In the genomic region with DNA sequence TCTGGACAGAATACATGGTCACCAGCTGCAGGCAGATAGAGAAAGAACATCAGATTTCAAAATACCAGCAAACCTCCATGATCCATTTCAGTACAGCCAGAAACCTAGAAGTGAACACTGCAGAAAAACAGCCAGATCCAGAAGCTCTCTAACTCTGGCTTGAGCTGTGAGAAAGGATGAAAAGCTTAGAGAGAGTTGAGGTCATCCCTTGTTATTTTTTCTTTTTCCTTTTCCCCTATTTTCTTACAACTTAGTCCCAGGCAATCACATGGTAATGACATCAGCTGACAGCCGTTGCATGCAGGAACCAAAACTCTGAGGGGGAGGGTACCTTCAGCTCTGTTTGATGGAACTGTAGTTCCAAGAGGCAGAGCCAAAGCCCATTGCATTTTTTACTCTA, we compare ENCODE assay signal across 11 cellular contexts.
A peak's percentile ranks its signal among the peaks of the same experiment; 100 is the strongest.
DNase-seq lines count a peak whose midpoint lies in the region; ATAC-seq and TF ChIP-seq lines count a peak whose summit lies in the region.
"Had no signal": no experiment of that assay in that cellular context is flagged by ENCODE, and none has a peak within 500 bp of the region (broad histone marks: within the 10 kb centered on the region; RNA-seq: fewer than 3 reads in every experiment).

No MANE protein-coding gene starts in this region.

- H3K9me3 ChIP-seq in mesodermal cell (ENCODE audit: control insufficient read depth, low read length) = no peaks in the 10 kb centered on the region
- H3K9me3 ChIP-seq in colonic mucosa = no peaks in the 10 kb centered on the region
- H3K9me3 ChIP-seq in ascending aorta = no peaks in the 10 kb centered on the region
- H3K9me3 ChIP-seq: Caco-2 had no signal

- H3K27ac ChIP-seq in dorsolateral prefrontal cortex (peak overlapping the region; percentile 30 to 97 (median 91)), mesodermal cell (ENCODE audit: low read depth, low read length, severe bottlenecking) (peak overlapping the region; percentile 51), colonic mucosa (no peak overlapping the region), ascending aorta (no peak overlapping the region)

- TF ChIP-seq RAD21 in Ishikawa (IDR thresholded peaks at IDR 0.05; ENCODE audit: low read depth) = no peak

- no peaks in the 10 kb centered on the region for H3K36me3 ChIP-seq in mesodermal cell (ENCODE audit: control insufficient read depth, insufficient read depth, low read length)
- no peaks in the 10 kb centered on the region for H3K36me3 ChIP-seq in colonic mucosa
- no peaks in the 10 kb centered on the region for H3K36me3 ChIP-seq in ascending aorta

- H3K4me1 ChIP-seq in mesodermal cell (ENCODE audit: control insufficient read depth, insufficient read depth, low read length, poor library complexity, severe bottlenecking) (peaks cover 22% of the 10 kb centered on the region), colonic mucosa (no peaks in the 10 kb centered on the region), ascending aorta (peaks cover 0 to 13% of the 10 kb centered on the region in 2 donors)
- H3K4me1 ChIP-seq: Caco-2 had no signal

- H3K4me3 ChIP-seq in dorsolateral prefrontal cortex (peak overlapping the region in 42 of 59 donors; percentile 1 to 48 (median 23)), mesodermal cell (ENCODE audit: extremely low read depth, insufficient read depth, low read length, poor library complexity, severe bottlenecking) (no peak overlapping the region), colonic mucosa (no peak overlapping the region), ascending aorta (no peak overlapping the region)

- no CpG with 5 or more reads among the region's 1 CpG for WGBS in mesodermal cell (ENCODE audit: insufficient coverage in 2 of 2), 2 experiments

- no peak for ATAC-seq in left colon

- intact Hi-C loops in dorsolateral prefrontal cortex (cut with DNase I) = loop anchor here in 1 of 2 donors (5.0 kb wide), 1 partner anchor 41 kb away; no protein-coding TSS in a partner anchor
- intact Hi-C loops in left colon (cut with DNase I, micrococcal nuclease) = no loop called here
- intact Hi-C loops in colonic mucosa (cut with DNase I) = no loop called here
- intact Hi-C loops in ascending aorta (cut with DNase I) = no loop called here

- peak; percentile 3 for DNase-seq in ACHN
- peak in 4 of 10 donors; percentile 52 to 67 (median 58) for DNase-seq in dorsolateral prefrontal cortex
- DNase-seq in NCI-H510A treated with DMSO at 0.1 percent for 48 hours (lab: John Stamatoyannopoulos, UW) = no peak
- no peak for DNase-seq in left colon
- no peak for DNase-seq in colonic mucosa
- no peak for DNase-seq in ascending aorta (ENCODE audit: low spot score in 2 of 2)
- DNase-seq: activated CD4-positive, alpha-beta memory T cell treated with anti-CD3 and anti-CD28 coated beads, Interleukin-2, amount 10 ng/mL, durations not matched to agents 7 days and 5 days; Caco-2; NCI-H187 had no signal

- H3K27me3 ChIP-seq in dorsolateral prefrontal cortex = no peaks in the 10 kb centered on the region
- no peaks in the 10 kb centered on the region for H3K27me3 ChIP-seq in colonic mucosa
- H3K27me3 ChIP-seq in ascending aorta = no peaks in the 10 kb centered on the region

- TF ChIP-seq EP300 in Ishikawa (IDR thresholded peaks at IDR 0.05; ENCODE audit: borderline replicate concordance) = no peak

- TF ChIP-seq CTCF in dorsolateral prefrontal cortex (IDR thresholded peaks at IDR 0.05 in 54 of 56, conservative IDR thresholded peaks at IDR 0.05 in 2 of 56; ENCODE audit: low read depth in 1 of 56, partially characterized antibody in 56 of 56) (peak in 1 of 56 donors; percentile 10), colonic mucosa (IDR thresholded peaks at IDR 0.05) (no peak), ascending aorta (IDR thresholded peaks at IDR 0.05) (no peak)

- in situ Hi-C loops in ACHN (cut with HindIII; ENCODE audit: low pct_ligation_motif_present, low pct_unique_long_range_greater_than_20kb, low sequenced_read_pairs) = no loop called here

- no peak overlapping the region for H3K9ac ChIP-seq in colonic mucosa (ENCODE audit: low read depth in 2 of 2, low read length in 2 of 2)

TF ChIP-seq in Ishikawa, 13 proteins besides CTCF, POLR2A, EP300 and RAD21:
- TF ChIP-seq, protein P1, sequence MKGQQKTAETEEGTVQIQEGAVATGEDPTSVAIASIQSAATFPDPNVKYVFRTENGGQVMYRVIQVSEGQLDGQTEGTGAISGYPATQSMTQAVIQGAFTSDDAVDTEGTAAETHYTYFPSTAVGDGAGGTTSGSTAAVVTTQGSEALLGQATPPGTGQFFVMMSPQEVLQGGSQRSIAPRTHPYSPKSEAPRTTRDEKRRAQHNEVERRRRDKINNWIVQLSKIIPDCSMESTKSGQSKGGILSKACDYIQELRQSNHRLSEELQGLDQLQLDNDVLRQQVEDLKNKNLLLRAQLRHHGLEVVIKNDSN (IDR thresholded peaks at IDR 0.05) = 0 out of 2 replicates have a peak, but pooled peaks have one; percentile 6
- TF ChIP-seq TCF12 (IDR thresholded peaks at IDR 0.05; ENCODE audit: low read depth) = no peak
TF ChIP-seq in Ishikawa: peak in this region for 1.

Comparison
In these comparisons a context has a peak if more than half of its experiments do, and no peak if none do; other contexts are left out.
1. H3K27ac ChIP-seq: peak in dorsolateral prefrontal cortex (59 of 59) and mesodermal cell (single experiment); none in colonic mucosa (single experiment) and ascending aorta (0 of 2).
2. H3K4me3 ChIP-seq: peak in dorsolateral prefrontal cortex (42 of 59); none in mesodermal cell (single experiment), colonic mucosa (single experiment) and ascending aorta (0 of 2).